Comparison of ENCODE assay signal across 17 cellular contexts in the genomic region with DNA sequence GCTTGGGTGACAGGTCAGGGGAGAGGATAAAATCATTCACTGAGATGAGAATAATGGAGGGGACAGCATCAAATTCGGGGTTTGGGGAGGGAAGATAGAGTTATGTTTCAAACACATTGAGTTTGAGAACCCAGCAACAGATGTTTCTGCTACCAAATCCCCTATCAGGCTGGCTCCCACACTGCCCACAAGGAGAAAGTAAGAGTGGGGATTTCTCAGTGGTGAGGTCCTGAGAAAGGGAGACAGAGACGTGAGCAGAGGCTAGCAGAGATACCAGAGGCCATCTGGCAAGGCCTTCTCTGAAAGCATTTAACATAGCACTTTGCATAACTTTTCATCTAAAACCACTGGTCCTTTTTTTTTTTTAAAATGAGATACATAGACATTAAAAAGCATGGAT.
"Had no signal": no experiment of that assay in that cellular context is flagged by ENCODE, and none has a peak within 500 bp of the region (broad histone marks: within the 10 kb centered on the region; RNA-seq: fewer than 3 reads in every experiment).

No MANE protein-coding gene starts in this region.

- ATAC-seq: gastroesophageal sphincter, left colon had no signal

- H3K9me3 ChIP-seq: gastroesophageal sphincter, tibial nerve, vagina had no signal

- H3K4me3 Mint-ChIP-seq: activated naive CD4-positive, alpha-beta T cell treated with anti-CD3 and anti-CD28 coated beads for 36 hours had no signal

- H3K4me1 ChIP-seq: gastroesophageal sphincter, vagina had no signal

- H3K9me3 Mint-ChIP-seq: activated naive CD4-positive, alpha-beta T cell treated with anti-CD3 and anti-CD28 coated beads for 36 hours; activated T-helper 2 cell treated with anti-CD3 and anti-CD28 coated beads, Interferon-gamma antibody, Interleukin-2, Interleukin-4, amounts not matched to agents 10 μg/mL and 5 μg/mL and 100 μg/mL, durations not matched to agents 14 hours and 24 hours and 36 hours; naive B cell had no signal

- H3K36me3 Mint-ChIP-seq: naive B cell had no signal

- H3K27ac Mint-ChIP-seq: activated naive CD4-positive, alpha-beta T cell treated with anti-CD3 and anti-CD28 coated beads for 36 hours; activated T-helper 2 cell treated with anti-CD3 and anti-CD28 coated beads, Interferon-gamma antibody, Interleukin-2, Interleukin-4, amounts not matched to agents 10 μg/mL and 5 μg/mL and 100 μg/mL, durations not matched to agents 14 hours and 24 hours and 36 hours; naive B cell had no signal

- H3K36me3 ChIP-seq: gastroesophageal sphincter, tibial nerve, vagina had no signal

- H3K27ac ChIP-seq: dorsolateral prefrontal cortex, gastroesophageal sphincter, tibial nerve, vagina had no signal

- H3K4me3 ChIP-seq: dorsolateral prefrontal cortex, gastroesophageal sphincter, lung, tibial nerve, vagina had no signal

- H3K27me3 ChIP-seq: vagina had no signal

- DNase-seq: activated CD4-positive, alpha-beta T cell treated with anti-CD3 and anti-CD28 coated beads for 1 hour; activated CD4-positive, alpha-beta T cell treated with anti-CD3 and anti-CD28 coated beads, Interleukin-2, amount 50 U/mL, for 4 hours; activated naive CD4-positive, alpha-beta T cell treated with anti-CD3 and anti-CD28 coated beads for 36 hours; activated T-cell treated with anti-CD3 and anti-CD28 coated beads, Interleukin-2, amount 50 U/mL, for 1 hour; dorsolateral prefrontal cortex; left colon; naive B cell; posterior cingulate gyrus; retina; stimulated activated CD4-positive, alpha-beta T cell treated with anti-CD3 and anti-CD28 coated beads, Interleukin-4, amount 100 ng/mL, for 1 hour; stimulated activated naive CD4-positive, alpha-beta T cell treated with Interleukin-2 at 50 U/mL for 16 hours; substantia nigra had no signal
